In genomic region chr2:3199660-3200345, GRCh38 we compare ENCODE assay signal across 21 cellular contexts.
"Had no signal": no experiment of that assay in that cellular context is flagged by ENCODE, and none has a peak within 500 bp of the region (broad histone marks: within the 10 kb centered on the region; RNA-seq: fewer than 3 reads in every experiment).

No MANE protein-coding gene starts in this region.

- H3K36me3 ChIP-seq: neutrophil, right atrium auricular region, thoracic aorta had no signal

- H3K4me3 ChIP-seq: coronary artery, lung, right atrium auricular region, SK-N-MC, skin epidermis, thoracic aorta had no signal

- H3K27ac ChIP-seq: coronary artery, neutrophil, right atrium auricular region, SK-N-MC, skin epidermis, thoracic aorta, VCaP had no signal

- H3K9me3 ChIP-seq: neutrophil, right atrium auricular region, thoracic aorta had no signal

- H3K4me3 Mint-ChIP-seq: activated CD8-positive, alpha-beta T cell treated with anti-CD3 and anti-CD28 coated beads for 36 hours; T-cell had no signal

- DNase-seq: activated CD4-positive, alpha-beta T cell treated with anti-CD3 and anti-CD28 coated beads for 1 hour; activated CD8-positive, alpha-beta T cell treated with anti-CD3 and anti-CD28 coated beads for 36 hours; activated gamma-delta T cell; activated T-cell treated with anti-CD3 and anti-CD28 coated beads, Interleukin-2, amount 50 U/mL, for 48 hours; central memory CD4-positive, alpha-beta T cell; effector CD4-positive, alpha-beta T cell; left cardiac atrium; midbrain; stimulated activated CD4-positive, alpha-beta T cell treated with anti-CD3 and anti-CD28 coated beads, Interleukin-4, amount 100 ng/mL, for 4 hours; stimulated activated CD8-positive, alpha-beta memory T cell treated with anti-CD3 and anti-CD28 coated beads, Interleukin-4, amount 100 ng/mL, for 48 hours; T-cell; T1000 had no signal

- H3K27me3 ChIP-seq: neutrophil, right atrium auricular region had no signal

- H3K9me3 Mint-ChIP-seq: activated CD8-positive, alpha-beta T cell treated with anti-CD3 and anti-CD28 coated beads for 36 hours; activated naive CD4-positive, alpha-beta T cell treated with anti-CD3 and anti-CD28 coated beads, Interleukin-2, amount 50 U/mL, for 72 hours; T-cell had no signal

- H3K27ac Mint-ChIP-seq: activated CD8-positive, alpha-beta T cell treated with anti-CD3 and anti-CD28 coated beads for 36 hours; activated naive CD4-positive, alpha-beta T cell treated with anti-CD3 and anti-CD28 coated beads, Interleukin-2, amount 50 U/mL, for 72 hours; T-cell had no signal

- H3K4me1 ChIP-seq: right atrium auricular region had no signal

- H3K27me3 Mint-ChIP-seq: activated CD8-positive, alpha-beta T cell treated with anti-CD3 and anti-CD28 coated beads for 36 hours; T-cell had no signal

- ATAC-seq: activated CD8-positive, alpha-beta T cell treated with anti-CD3 and anti-CD28 coated beads for 36 hours; activated naive CD4-positive, alpha-beta T cell treated with anti-CD3 and anti-CD28 coated beads, Interleukin-2, amount 50 U/mL, for 72 hours; T-cell had no signal
